Comparison of ENCODE assay signal across 8 cellular contexts in the genomic region with DNA sequence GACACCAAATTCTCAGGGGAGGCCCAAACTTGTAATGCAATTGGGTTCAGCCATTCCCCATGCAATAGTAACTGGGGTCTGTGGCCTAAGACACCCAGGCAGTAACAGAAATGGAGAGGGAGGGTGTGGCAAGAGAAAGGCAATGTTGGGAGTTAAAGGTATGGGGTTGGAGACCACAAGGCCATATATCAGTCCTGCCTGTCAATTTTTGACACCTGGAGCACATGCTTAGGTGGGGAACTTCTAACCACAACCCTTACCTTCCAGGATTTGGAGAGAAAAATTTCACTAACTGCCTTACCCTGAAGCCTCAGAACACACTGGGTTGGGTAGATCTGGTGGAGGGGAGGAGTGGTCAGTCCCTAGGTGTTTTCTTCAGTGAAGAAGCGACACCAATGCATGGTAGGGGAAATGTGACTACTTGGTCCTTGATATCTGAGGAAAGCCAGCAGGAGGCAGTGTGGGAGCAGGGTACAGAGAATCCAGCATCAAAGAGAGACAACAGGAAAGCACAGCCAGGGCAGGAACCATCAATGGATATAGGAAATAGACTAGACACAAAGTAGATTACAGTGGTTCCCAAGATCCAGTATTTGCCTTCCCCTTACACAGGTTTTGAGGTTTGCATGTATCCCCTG. TPM values are rescaled to one million over a fixed set of nuclear protein-coding genes. Genes with fewer than 3 reads are reported as not detected.
DNase-seq lines count a peak whose midpoint lies in the region; ATAC-seq and TF ChIP-seq lines count a peak whose summit lies in the region.

No MANE protein-coding gene starts in this region.

- no peaks in the 10 kb centered on the region for H4K20me1 ChIP-seq in Loucy (ENCODE audit: insufficient read depth, low read length, poor library complexity, severe bottlenecking)

- H3K9me2 ChIP-seq in Loucy (replicated peaks; ENCODE audit: low read depth, low read length): no peaks in the 10 kb centered on the region

- H2AFZ ChIP-seq in Loucy (ENCODE audit: low read length): no peak overlapping the region

- H3K9ac ChIP-seq in Loucy (ENCODE audit: low read depth, low read length, poor library complexity, severe bottlenecking): no peak overlapping the region

- DNase-seq in CD4-positive, CD25-positive, alpha-beta regulatory T cell: peak; percentile 34 to 75 (median 46)
- peak; percentile 45 for DNase-seq in activated T-cell treated with anti-CD3 and anti-CD28 coated beads for 24 hours (ENCODE audit: low read depth)
- peak; percentile 51 to 65 (median 55) for DNase-seq in immature natural killer cell
- DNase-seq in stimulated activated naive CD8-positive, alpha-beta T cell treated with anti-CD3 and anti-CD28 coated beads, Interleukin-15, amount 100 ng/mL, for 72 hours: peak; percentile 27 to 53
- DNase-seq in right atrium auricular region (ENCODE audit: low spot score): no peak
- no peak for DNase-seq in NCI-H2081 (lab: John Stamatoyannopoulos, UW)

- H3K4me1 ChIP-seq in CD4-positive, CD25-positive, alpha-beta regulatory T cell (ENCODE audit: control insufficient read depth, insufficient read depth, low read length, poor library complexity, severe bottlenecking): no peaks in the 10 kb centered on the region
- H3K4me1 ChIP-seq in Loucy (ENCODE audit: insufficient read depth, low read length, poor library complexity, severe bottlenecking) (peaks cover 3% of the 10 kb centered on the region), right atrium auricular region (no peaks in the 10 kb centered on the region)

- H3F3A ChIP-seq in Loucy (ENCODE audit: low read depth): no peaks in the 10 kb centered on the region

- H3K36me3 ChIP-seq in CD4-positive, CD25-positive, alpha-beta regulatory T cell (ENCODE audit: control insufficient read depth, insufficient read depth, low read length): peaks cover 15% of the 10 kb centered on the region
- peaks cover 21% of the 10 kb centered on the region; the same call in 1 of the 2 replicates for H3K36me3 ChIP-seq in Loucy (ENCODE audit: insufficient read depth, low read length)
- peaks cover 24% of the 10 kb centered on the region for H3K36me3 ChIP-seq in right atrium auricular region

- H3K4me1 Mint-ChIP-seq in CD4-positive, CD25-positive, alpha-beta regulatory T cell: peaks cover 0 to 10% (median 6%) of the 10 kb centered on the region in 4 donors
- H3K4me1 Mint-ChIP-seq in immature natural killer cell: peaks cover 13 to 22% of the 10 kb centered on the region in 2 donors
- peaks cover 21% of the 10 kb centered on the region for H3K4me1 Mint-ChIP-seq in stimulated activated naive CD8-positive, alpha-beta T cell treated with anti-CD3 and anti-CD28 coated beads, Interleukin-15, amount 100 ng/mL, for 72 hours

- TF ChIP-seq CTCF in Loucy (conservative IDR thresholded peaks at IDR 0.05; ENCODE audit: low read length) (peak; percentile 78), right atrium auricular region (IDR thresholded peaks at IDR 0.05) (no peak)

- no peaks in the 10 kb centered on the region for H3K27me3 Mint-ChIP-seq in CD4-positive, CD25-positive, alpha-beta regulatory T cell
- peaks cover 0 to 2% (median 0%) of the 10 kb centered on the region in 3 donors for H3K27me3 Mint-ChIP-seq in immature natural killer cell (ENCODE audit: low read depth in 3 of 3)
- no peaks in the 10 kb centered on the region for H3K27me3 Mint-ChIP-seq in stimulated activated naive CD8-positive, alpha-beta T cell treated with anti-CD3 and anti-CD28 coated beads, Interleukin-15, amount 100 ng/mL, for 72 hours

- H3K9me3 Mint-ChIP-seq in CD4-positive, CD25-positive, alpha-beta regulatory T cell: no peaks in the 10 kb centered on the region
- H3K9me3 Mint-ChIP-seq in immature natural killer cell: no peaks in the 10 kb centered on the region
- no peaks in the 10 kb centered on the region for H3K9me3 Mint-ChIP-seq in stimulated activated naive CD8-positive, alpha-beta T cell treated with anti-CD3 and anti-CD28 coated beads, Interleukin-15, amount 100 ng/mL, for 72 hours

- H3K4me2 ChIP-seq in Loucy (ENCODE audit: low read depth, low read length, poor library complexity, severe bottlenecking): no peak overlapping the region

- peak overlapping the region in 1 of 3 donors; percentile 29 for H3K27ac Mint-ChIP-seq in CD4-positive, CD25-positive, alpha-beta regulatory T cell
- H3K27ac Mint-ChIP-seq in immature natural killer cell: peak overlapping the region in 5 of 6 donors; percentile 7 to 83 (median 51)
- H3K27ac Mint-ChIP-seq in stimulated activated naive CD8-positive, alpha-beta T cell treated with anti-CD3 and anti-CD28 coated beads, Interleukin-15, amount 100 ng/mL, for 72 hours: no peak overlapping the region

- H3K9me3 ChIP-seq in CD4-positive, CD25-positive, alpha-beta regulatory T cell (ENCODE audit: control insufficient read depth in 2 of 2, low read length in 2 of 2): no peaks in the 10 kb centered on the region
- H3K9me3 ChIP-seq in Loucy (ENCODE audit: insufficient read depth, low read depth, low read length): no peaks in the 10 kb centered on the region
- H3K9me3 ChIP-seq in right atrium auricular region: no peaks in the 10 kb centered on the region

- no peak overlapping the region for H3K4me3 ChIP-seq in CD4-positive, CD25-positive, alpha-beta regulatory T cell (ENCODE audit: low read depth, low read length)
- no peak overlapping the region for H3K4me3 ChIP-seq in Loucy (ENCODE audit: low read length, poor library complexity, severe bottlenecking)
- H3K4me3 ChIP-seq in right atrium auricular region: no peak overlapping the region

- H3K79me2 ChIP-seq in Loucy (ENCODE audit: insufficient read depth, low read length): no peaks in the 10 kb centered on the region

- H3K27me3 ChIP-seq in CD4-positive, CD25-positive, alpha-beta regulatory T cell (ENCODE audit: control insufficient read depth, insufficient read depth, low read length): no peaks in the 10 kb centered on the region
- H3K27me3 ChIP-seq in Loucy (ENCODE audit: insufficient read depth, low read length, poor library complexity, severe bottlenecking): no peaks in the 10 kb centered on the region
- H3K27me3 ChIP-seq in right atrium auricular region: no peaks in the 10 kb centered on the region

- no peak overlapping the region for H3K27ac ChIP-seq in CD4-positive, CD25-positive, alpha-beta regulatory T cell (ENCODE audit: insufficient read depth, low read length, poor library complexity, severe bottlenecking)
- H3K27ac ChIP-seq in right atrium auricular region: no peak overlapping the region

- peak overlapping the region in 2 of 4 donors; percentile 35 to 38 for H3K4me3 Mint-ChIP-seq in CD4-positive, CD25-positive, alpha-beta regulatory T cell
- no peak overlapping the region for H3K4me3 Mint-ChIP-seq in immature natural killer cell
- H3K4me3 Mint-ChIP-seq in stimulated activated naive CD8-positive, alpha-beta T cell treated with anti-CD3 and anti-CD28 coated beads, Interleukin-15, amount 100 ng/mL, for 72 hours: no peak overlapping the region

- peaks cover 13% of the 10 kb centered on the region for H3K36me3 Mint-ChIP-seq in CD4-positive, CD25-positive, alpha-beta regulatory T cell
- peaks cover 9 to 21% (median 12%) of the 10 kb centered on the region in 3 donors for H3K36me3 Mint-ChIP-seq in immature natural killer cell

- ATAC-seq in CD4-positive, CD25-positive, alpha-beta regulatory T cell (ENCODE audit: low read depth in 2 of 2): peak in 1 of 2 donors; percentile 42
- ATAC-seq in stimulated activated naive CD8-positive, alpha-beta T cell treated with anti-CD3 and anti-CD28 coated beads, Interleukin-15, amount 100 ng/mL, for 72 hours: no peak
- no peak for ATAC-seq in GM21447 (IDR thresholded peaks at IDR 0.05; ENCODE audit: unreplicated experiment)

RNA-seq across cellular contexts. Expression of a gene that starts 6.8 kb away (rescaled TPM):
- total RNA-seq in CD4-positive, CD25-positive, alpha-beta regulatory T cell: 2.9 TPM
- polyA plus RNA-seq in CD4-positive, CD25-positive, alpha-beta regulatory T cell: 1 to 10 TPM in 1 of 4 donors, under 1 TPM in 3; 0.34 to 1.0 (median 0.47) TPM
- under 1 TPM; 0.22 to 0.94 (median 0.62) TPM for polyA plus RNA-seq in immature natural killer cell
- 1 to 10 TPM; 1.3 to 1.7 TPM for total RNA-seq in right atrium auricular region

RNA-seq across cellular contexts. Expression of a gene that starts 18.9 kb away (rescaled TPM):
- 4.3 TPM for total RNA-seq in CD4-positive, CD25-positive, alpha-beta regulatory T cell
- polyA plus RNA-seq in CD4-positive, CD25-positive, alpha-beta regulatory T cell: 1 to 10 TPM; 3.0 to 7.9 (median 6.1) TPM
- polyA plus RNA-seq in immature natural killer cell: 10 to 100 TPM in 2 of 3 donors, 1 to 10 TPM in 1; 5.9 to 11.5 (median 11.2) TPM
- total RNA-seq in right atrium auricular region: 1 to 10 TPM; 8.6 to 8.8 TPM

RNA-seq across cellular contexts. Expression of a gene that starts 19.3 kb away (rescaled TPM):
- total RNA-seq in CD4-positive, CD25-positive, alpha-beta regulatory T cell: 1.8 TPM
- polyA plus RNA-seq in CD4-positive, CD25-positive, alpha-beta regulatory T cell: 1 to 10 TPM; 5.0 to 7.6 (median 5.9) TPM
- 10 to 100 TPM; 10.1 to 16.5 (median 15.9) TPM for polyA plus RNA-seq in immature natural killer cell
- total RNA-seq in right atrium auricular region: 1 to 10 TPM; 3.0 to 7.6 TPM

RNA-seq across cellular contexts. Expression of a gene that starts 39.6 kb away (rescaled TPM):
- 319 TPM for total RNA-seq in CD4-positive, CD25-positive, alpha-beta regulatory T cell
- polyA plus RNA-seq in CD4-positive, CD25-positive, alpha-beta regulatory T cell: 100 to 1,000 TPM; 246 to 564 (median 389) TPM
- polyA plus RNA-seq in immature natural killer cell: 1,000 to 10,000 TPM in 2 of 3 donors, 100 to 1,000 TPM in 1; 782 to 1,087 (median 1,041) TPM
- total RNA-seq in right atrium auricular region: 100 to 1,000 TPM in 1 of 2 donors, 10 to 100 TPM in 1; 78.7 to 129 TPM

Comparison
In these comparisons a context has a peak if more than half of its experiments do, and no peak if none do; other contexts are left out.
1. DNase-seq: peak in CD4-positive, CD25-positive, alpha-beta regulatory T cell (3 of 3), activated T-cell treated with anti-CD3 and anti-CD28 coated beads for 24 hours (single experiment), immature natural killer cell (3 of 3) and stimulated activated naive CD8-positive, alpha-beta T cell treated with anti-CD3 and anti-CD28 coated beads, Interleukin-15, amount 100 ng/mL, for 72 hours (2 of 2); none in right atrium auricular region (single experiment) and NCI-H2081 (0 of 2).
2. H3K27ac Mint-ChIP-seq: peak in immature natural killer cell (5 of 6); none in stimulated activated naive CD8-positive, alpha-beta T cell treated with anti-CD3 and anti-CD28 coated beads, Interleukin-15, amount 100 ng/mL, for 72 hours (0 of 2).